Comparison of ENCODE assay signal across 13 cellular contexts in genomic region chr7:111958889-111959288, GRCh38.
A peak's percentile ranks its signal among the peaks of the same experiment; 100 is the strongest.
DNase-seq lines count a peak whose midpoint lies in the region; ATAC-seq lines count a peak whose summit lies in the region.
"Had no signal": no experiment of that assay in that cellular context is flagged by ENCODE, and none has a peak within 500 bp of the region (broad histone marks: within the 10 kb centered on the region; RNA-seq: fewer than 3 reads in every experiment).

No MANE protein-coding gene starts in this region.

- ATAC-seq in GM19351 (IDR thresholded peaks at IDR 0.05; ENCODE audit: unreplicated experiment): no peak

- DNase-seq in DMS53 treated with DMSO at 0.1 percent for 48 hours (lab: John Stamatoyannopoulos, UW; ENCODE audit: unreplicated experiment) (peak; percentile 71), NCI-H146 treated with DMSO at 0.1 percent for 48 hours (lab: John Stamatoyannopoulos, UW; ENCODE audit: unreplicated experiment) (peak; percentile 82), SHP77 (lab: John Stamatoyannopoulos, UW) (peak; percentile 23 to 26), medulla oblongata (ENCODE audit: extremely low spot score) (peak; percentile 73), A172 (ENCODE audit: low spot score) (no peak)
- DNase-seq in stimulated activated CD4-positive, alpha-beta T cell treated with anti-CD3 and anti-CD28 coated beads, Interleukin-12 subunit alpha, Interleukin-12 subunit beta, amount 100 ng/mL, for 4 hours: no peak
- DNase-seq in activated naive CD4-positive, alpha-beta T cell treated with Interleukin-2 at 50 U/mL for 16 hours: no peak
- DNase-seq: activated B cell treated with CpG ODN at 0.5 μM for 24 hours; effector CD8-positive, alpha-beta T cell; KG1; NCI-H774; sigmoid colon had no signal

Comparison
In these comparisons a context has a peak if more than half of its experiments do, and no peak if none do; other contexts are left out.
1. DNase-seq: peak in DMS53 treated with DMSO at 0.1 percent for 48 hours (single experiment), NCI-H146 treated with DMSO at 0.1 percent for 48 hours (single experiment), SHP77 (2 of 2) and medulla oblongata (single experiment); none in A172 (single experiment), stimulated activated CD4-positive, alpha-beta T cell treated with anti-CD3 and anti-CD28 coated beads, Interleukin-12 subunit alpha, Interleukin-12 subunit beta, amount 100 ng/mL, for 4 hours (single experiment) and activated naive CD4-positive, alpha-beta T cell treated with Interleukin-2 at 50 U/mL for 16 hours (single experiment).